23 cellular contexts compared by ENCODE assay signal in genomic region chr17:9259419-9259818, GRCh38.
DNase-seq lines count a peak whose midpoint lies in the region; ATAC-seq, FAIRE-seq and TF ChIP-seq lines count a peak whose summit lies in the region.
"Had no signal": no experiment of that assay in that cellular context is flagged by ENCODE, and none has a peak within 500 bp of the region (broad histone marks: within the 10 kb centered on the region; RNA-seq: fewer than 3 reads in every experiment).

No MANE protein-coding gene starts in this region.

- TF ChIP-seq CTCF in GM23338 (conservative IDR thresholded peaks at IDR 0.05; ENCODE audit: low read depth in 2 of 2) (no peak), WTC11 (IDR thresholded peaks at IDR 0.05) (no peak), kidney (IDR thresholded peaks at IDR 0.05; ENCODE audit: borderline replicate concordance, extremely low read depth, insufficient read depth) (no peak), osteoblast (IDR thresholded peaks at IDR 0.05; ENCODE audit: extremely low read depth, low read depth, low read length) (no peak), testis (IDR thresholded peaks at IDR 0.05) (no peak)

- H3K9ac ChIP-seq in kidney (ENCODE audit: low read length in 2 of 2) = no peak overlapping the region

- peaks cover 12% of the 10 kb centered on the region for H3K4me1 ChIP-seq in GM23338 (ENCODE audit: insufficient read depth)
- H3K4me1 ChIP-seq in kidney (ENCODE audit: control insufficient read depth in 1 of 2, insufficient read depth in 1 of 2, low read depth in 1 of 2, low read length in 2 of 2) = peaks cover 0 to 5% of the 10 kb centered on the region in 2 donors
- no peaks in the 10 kb centered on the region for H3K4me1 ChIP-seq in osteoblast (ENCODE audit: insufficient read depth, low read length)
- H3K4me1 ChIP-seq in testis = no peaks in the 10 kb centered on the region

- H3K9me2 ChIP-seq in GM23338 (ENCODE audit: insufficient read depth) = no peaks in the 10 kb centered on the region; the same call in 1 of the 2 replicates

- H3K4me3 Mint-ChIP-seq in GM23338 (no peak overlapping the region), WTC11 (no peak overlapping the region)
- H3K4me3 Mint-ChIP-seq: activated naive CD8-positive, alpha-beta T cell treated with anti-CD3 and anti-CD28 coated beads, Interleukin-2, amount 10 ng/mL, durations not matched to agents 7 days and 5 days; CD4-positive, CD25-positive, alpha-beta regulatory T cell; naive B cell had no signal

- H3K9me3 ChIP-seq in kidney (ENCODE audit: control insufficient read depth in 1 of 2, low read length in 2 of 2) = peaks cover 0 to 3% of the 10 kb centered on the region in 2 donors
- no peaks in the 10 kb centered on the region for H3K9me3 ChIP-seq in osteoblast (ENCODE audit: low read depth, low read length)
- no peaks in the 10 kb centered on the region for H3K9me3 ChIP-seq in testis
- H3K9me3 ChIP-seq: gastrocnemius medialis, lower lobe of right lung had no signal

- intact Hi-C loops in kidney (cut with DNase I) = no loop called here
- intact Hi-C loops in testis (cut with DNase I; ENCODE audit: low total_unique reads) = no loop called here

- H4K20me1 ChIP-seq in GM23338 (replicated peaks; ENCODE audit: insufficient read depth) (no peaks in the 10 kb centered on the region), osteoblast (ENCODE audit: insufficient read depth, low read length) (no peaks in the 10 kb centered on the region)

- H3K36me3 Mint-ChIP-seq in GM23338 (ENCODE audit: low read depth) = no peaks in the 10 kb centered on the region
- no peaks in the 10 kb centered on the region for H3K36me3 Mint-ChIP-seq in WTC11
- H3K36me3 Mint-ChIP-seq: activated naive CD8-positive, alpha-beta T cell treated with anti-CD3 and anti-CD28 coated beads, Interleukin-2, amount 10 ng/mL, durations not matched to agents 7 days and 5 days had no signal

- H3K36me3 ChIP-seq in GM23338 (ENCODE audit: insufficient read depth) (no peaks in the 10 kb centered on the region), kidney (ENCODE audit: control insufficient read depth in 1 of 2, insufficient read depth in 2 of 2, low read length in 2 of 2) (no peaks in the 10 kb centered on the region), osteoblast (ENCODE audit: insufficient read depth, low read length) (no peaks in the 10 kb centered on the region), testis (ENCODE audit: low read depth, missing control alignments) (no peaks in the 10 kb centered on the region)
- H3K36me3 ChIP-seq: cardiac muscle cell, gastrocnemius medialis, lower lobe of right lung had no signal

- POLR2A ChIA-PET in WTC11 (lab: Charles Lee) = no interaction called here

- H3K9me3 Mint-ChIP-seq in GM23338 = no peaks in the 10 kb centered on the region
- H3K9me3 Mint-ChIP-seq in WTC11 = no peaks in the 10 kb centered on the region
- H3K9me3 Mint-ChIP-seq: activated naive CD8-positive, alpha-beta T cell treated with anti-CD3 and anti-CD28 coated beads, Interleukin-2, amount 10 ng/mL, durations not matched to agents 7 days and 5 days; CD4-positive, CD25-positive, alpha-beta regulatory T cell had no signal

- no peak for ATAC-seq in GM23338
- no peak for ATAC-seq in WTC11
- no peak for ATAC-seq in GM18511 (IDR thresholded peaks at IDR 0.05; ENCODE audit: unreplicated experiment)
- ATAC-seq: lower lobe of right lung, PC-3 had no signal

- WGBS in testis, 2 donors = 63 to 76% methylated on average over 10 of the region's 10 CpGs

- H3F3A ChIP-seq in GM23338 (replicated peaks; ENCODE audit: low read depth) = no peaks in the 10 kb centered on the region

- H3K4me2 ChIP-seq in GM23338 (no peak overlapping the region), osteoblast (ENCODE audit: insufficient read depth, low read length) (no peak overlapping the region)

- H3K27ac ChIP-seq in GM23338 (ENCODE audit: low read depth) (no peak overlapping the region), kidney (ENCODE audit: low read depth in 2 of 2, low read length in 2 of 2) (no peak overlapping the region), osteoblast (ENCODE audit: low read depth, low read length) (no peak overlapping the region), testis (no peak overlapping the region)
- H3K27ac ChIP-seq: cardiac muscle cell, gastrocnemius medialis, lower lobe of right lung, SK-N-MC had no signal

- H3K27ac Mint-ChIP-seq in GM23338 (0 out of 2 replicates have a peak overlapping the region, but pooled peaks have one; percentile 23), WTC11 (peak overlapping the region; percentile 4; the same call in 1 of the 2 replicates)
- H3K27ac Mint-ChIP-seq: activated naive CD8-positive, alpha-beta T cell treated with anti-CD3 and anti-CD28 coated beads, Interleukin-2, amount 10 ng/mL, durations not matched to agents 7 days and 5 days had no signal

- no peak overlapping the region for H3K4me3 ChIP-seq in GM23338
- no peak overlapping the region for H3K4me3 ChIP-seq in kidney (ENCODE audit: low read length in 2 of 2)
- no peak overlapping the region for H3K4me3 ChIP-seq in osteoblast (ENCODE audit: insufficient read depth, low read length)
- H3K4me3 ChIP-seq in testis = no peak overlapping the region
- H3K4me3 ChIP-seq: cardiac muscle cell, gastrocnemius medialis, lower lobe of right lung, SK-N-MC had no signal

- H3K79me2 ChIP-seq in GM23338 (replicated peaks; ENCODE audit: insufficient read depth) = no peaks in the 10 kb centered on the region
- H3K79me2 ChIP-seq in osteoblast (ENCODE audit: insufficient read depth, low read length) = no peaks in the 10 kb centered on the region

- H3K4me1 Mint-ChIP-seq in GM23338 (peaks cover 37% of the 10 kb centered on the region), WTC11 (peaks cover 38% of the 10 kb centered on the region)

- DNase-seq in GM23338 (ENCODE audit: low spot score) (no peak), WTC11 (ENCODE audit: low spot score) (no peak), kidney (peak; percentile 75), osteoblast (ENCODE audit: insufficient read length, low spot score, missing footprints) (peak; percentile 25), testis (no peak), DMS153 treated with DMSO at 0.1 percent for 48 hours (lab: John Stamatoyannopoulos, UW; ENCODE audit: unreplicated experiment) (no peak), NCI-H1048 (lab: John Stamatoyannopoulos, UW) (no peak)
- DNase-seq: activated CD4-positive, CD25-positive, alpha-beta regulatory T cell treated with anti-CD3 and anti-CD28 coated beads, Interleukin-2, amount 50 U/mL, for 72 hours; activated naive CD8-positive, alpha-beta T cell treated with anti-CD3 and anti-CD28 coated beads, Interleukin-2, amount 10 ng/mL, durations not matched to agents 7 days and 5 days; CD4-positive, CD25-positive, alpha-beta regulatory T cell; gastrocnemius medialis; GF-D8; GOT3; lower lobe of right lung; naive B cell; NCI-H2171; NCI-H774; PC-3; stimulated activated CD4-positive, alpha-beta T cell treated with anti-CD3 and anti-CD28 coated beads, Interleukin-12 subunit alpha, Interleukin-12 subunit beta, amount 100 ng/mL, for 4 hours; T1000 had no signal

- H2AFZ ChIP-seq in GM23338 = no peak overlapping the region
- no peak overlapping the region for H2AFZ ChIP-seq in osteoblast (ENCODE audit: low read length)

- TF ChIP-seq POLR2A in testis (IDR thresholded peaks at IDR 0.05) = no peak

- H3K27me3 ChIP-seq in GM23338 (ENCODE audit: insufficient read depth) (no peaks in the 10 kb centered on the region), osteoblast (ENCODE audit: insufficient read depth, low read length) (no peaks in the 10 kb centered on the region), testis (no peaks in the 10 kb centered on the region)
- H3K27me3 ChIP-seq: cardiac muscle cell, gastrocnemius medialis had no signal

- H3K27me3 Mint-ChIP-seq in GM23338 (ENCODE audit: insufficient read depth, low read depth, poor library complexity) = peaks cover 7% of the 10 kb centered on the region
- H3K27me3 Mint-ChIP-seq in WTC11 (ENCODE audit: low read depth) = no peaks in the 10 kb centered on the region
- H3K27me3 Mint-ChIP-seq: activated naive CD8-positive, alpha-beta T cell treated with anti-CD3 and anti-CD28 coated beads, Interleukin-2, amount 10 ng/mL, durations not matched to agents 7 days and 5 days; CD4-positive, CD25-positive, alpha-beta regulatory T cell; naive B cell had no signal

- CTCF ChIA-PET in WTC11 (lab: Charles Lee) = interaction anchor here (0.6 to 1.0 kb wide), 2 partner anchors 33 to 49 kb away, joined by 3 read pairs; no protein-coding TSS in a partner anchor

- no peak for FAIRE-seq in kidney (lab: Jason Lieb, UNC)

TF ChIP-seq in WTC11, 78 proteins besides CTCF, POLR2A, EP300 and RAD21:
- TF ChIP-seq E2F5 (CRISPR knock-in tag; IDR thresholded peaks at IDR 0.05) (no peak), ZNF232 (CRISPR knock-in tag; IDR thresholded peaks at IDR 0.05) (no peak), MLX (CRISPR knock-in tag; IDR thresholded peaks at IDR 0.05) (no peak), ELF4 (CRISPR knock-in tag; IDR thresholded peaks at IDR 0.05; ENCODE audit: low read depth) (no peak)

Comparison
In these comparisons a context has a peak if more than half of its experiments do, and no peak if none do; other contexts are left out.
1. DNase-seq: peak in kidney (single experiment) and osteoblast (single experiment); none in GM23338 (single experiment), WTC11 (single experiment), testis (single experiment), DMS153 treated with DMSO at 0.1 percent for 48 hours (single experiment) and NCI-H1048 (single experiment).